19 cellular contexts compared by ENCODE assay signal in genomic region chr6:160999508-160999907, GRCh38.
"Had no signal": no experiment of that assay in that cellular context is flagged by ENCODE, and none has a peak within 500 bp of the region (broad histone marks: within the 10 kb centered on the region; RNA-seq: fewer than 3 reads in every experiment).

No MANE protein-coding gene starts in this region.

- H3K36me3 ChIP-seq: right atrium auricular region, suprapubic skin had no signal

- H3K27me3 ChIP-seq: right atrium auricular region, suprapubic skin had no signal

- H3K4me3 Mint-ChIP-seq: activated CD4-positive, alpha-beta T cell treated with anti-CD3 and anti-CD28 coated beads, Interleukin-2, amount 10 ng/mL, durations not matched to agents 7 days and 5 days; activated naive CD8-positive, alpha-beta T cell treated with anti-CD3 and anti-CD28 coated beads, Interleukin-2, amount 50 U/mL, for 24 hours; natural killer cell; stimulated activated naive CD8-positive, alpha-beta T cell treated with anti-CD3 and anti-CD28 coated beads, Interleukin-15, Interleukin-2, amounts not matched to agents 100 ng/mL and 50 ng/mL, for 24 hours; T-helper 1 cell treated with Interleukin-12 subunit alpha and Interleukin-12 subunit beta and Interleukin-4 antibody, amounts not matched to agents 30 μg/mL and 1 μg/mL, for 36 hours had no signal

- FAIRE-seq: bronchial epithelial cell, colon had no signal

- H3K9me3 ChIP-seq: right atrium auricular region, suprapubic skin had no signal

- H3K27ac Mint-ChIP-seq: activated CD4-positive, alpha-beta T cell treated with anti-CD3 and anti-CD28 coated beads, Interleukin-2, amount 10 ng/mL, durations not matched to agents 7 days and 5 days; activated naive CD8-positive, alpha-beta T cell treated with anti-CD3 and anti-CD28 coated beads, Interleukin-2, amount 50 U/mL, for 24 hours; natural killer cell; stimulated activated naive CD8-positive, alpha-beta T cell treated with anti-CD3 and anti-CD28 coated beads, Interleukin-15, Interleukin-2, amounts not matched to agents 100 ng/mL and 50 ng/mL, for 24 hours; T-helper 1 cell treated with Interleukin-12 subunit alpha and Interleukin-12 subunit beta and Interleukin-4 antibody, amounts not matched to agents 30 μg/mL and 1 μg/mL, for 36 hours had no signal

- DNase-seq: activated CD4-positive, alpha-beta T cell treated with anti-CD3 and anti-CD28 coated beads, Interleukin-2, amount 10 ng/mL, durations not matched to agents 7 days and 5 days; activated naive CD4-positive, alpha-beta T cell; activated naive CD8-positive, alpha-beta T cell treated with anti-CD3 and anti-CD28 coated beads, Interleukin-2, amount 50 U/mL, for 24 hours; aorta; islet precursor cell; natural killer cell; nucleus accumbens; stimulated activated CD4-positive, alpha-beta T cell treated with anti-CD3 and anti-CD28 coated beads, Interleukin-4, amount 100 ng/mL, for 4 hours; stimulated activated CD8-positive, alpha-beta memory T cell treated with anti-CD3 and anti-CD28 coated beads, Interleukin-4, amount 100 ng/mL, for 48 hours; trophoblast cell had no signal

- H3K36me3 Mint-ChIP-seq: natural killer cell had no signal

- H3K9me3 Mint-ChIP-seq: activated CD4-positive, alpha-beta T cell treated with anti-CD3 and anti-CD28 coated beads, Interleukin-2, amount 10 ng/mL, durations not matched to agents 7 days and 5 days; activated naive CD8-positive, alpha-beta T cell treated with anti-CD3 and anti-CD28 coated beads, Interleukin-2, amount 50 U/mL, for 24 hours; natural killer cell; stimulated activated naive CD8-positive, alpha-beta T cell treated with anti-CD3 and anti-CD28 coated beads, Interleukin-15, Interleukin-2, amounts not matched to agents 100 ng/mL and 50 ng/mL, for 24 hours; T-helper 1 cell treated with Interleukin-12 subunit alpha and Interleukin-12 subunit beta and Interleukin-4 antibody, amounts not matched to agents 30 μg/mL and 1 μg/mL, for 36 hours had no signal

- H3K27me3 Mint-ChIP-seq: activated CD4-positive, alpha-beta T cell treated with anti-CD3 and anti-CD28 coated beads, Interleukin-2, amount 10 ng/mL, durations not matched to agents 7 days and 5 days; activated naive CD8-positive, alpha-beta T cell treated with anti-CD3 and anti-CD28 coated beads, Interleukin-2, amount 50 U/mL, for 24 hours; stimulated activated naive CD8-positive, alpha-beta T cell treated with anti-CD3 and anti-CD28 coated beads, Interleukin-15, Interleukin-2, amounts not matched to agents 100 ng/mL and 50 ng/mL, for 24 hours had no signal

- H3K4me3 ChIP-seq: right atrium auricular region, skin epidermis, suprapubic skin had no signal

- ATAC-seq: activated naive CD8-positive, alpha-beta T cell treated with anti-CD3 and anti-CD28 coated beads, Interleukin-2, amount 50 U/mL, for 24 hours; esophagus mucosa; left lobe of liver; natural killer cell had no signal

- H3K27ac ChIP-seq: right atrium auricular region, skin epidermis, suprapubic skin had no signal
